26 cellular contexts compared by ENCODE assay signal in genomic region chr12:5073054-5073453, GRCh38. TPM values are rescaled to one million over a fixed set of nuclear protein-coding genes. Genes with fewer than 3 reads are reported as not detected.
DNase-seq lines count a peak whose midpoint lies in the region; ATAC-seq, FAIRE-seq and TF ChIP-seq lines count a peak whose summit lies in the region.
"Had no signal": no experiment of that assay in that cellular context is flagged by ENCODE, and none has a peak within 500 bp of the region (broad histone marks: within the 10 kb centered on the region; RNA-seq: fewer than 3 reads in every experiment).

No MANE protein-coding gene starts in this region.

- no peak overlapping the region for H3K14ac ChIP-seq in H1 (ENCODE audit: insufficient read length)

- H2BK20ac ChIP-seq in H1 (ENCODE audit: low read length), result no peak overlapping the region

- no peaks in the 10 kb centered on the region for H3K79me1 ChIP-seq in H1 (ENCODE audit: low read depth, low read length)

- no peak overlapping the region for H3K27ac Mint-ChIP-seq in activated CD8-positive, alpha-beta T cell treated with anti-CD3 and anti-CD28 coated beads, Interleukin-2, amount 10 ng/mL, durations not matched to agents 7 days and 5 days
- no peak overlapping the region for H3K27ac Mint-ChIP-seq in nephron progenitor cell
- H3K27ac Mint-ChIP-seq: activated naive CD4-positive, alpha-beta T cell treated with anti-CD3 and anti-CD28 coated beads for 36 hours; T-helper 2 cell treated with Interferon-gamma antibody and Interleukin-4, amounts not matched to agents 5 μg/mL and 100 μg/mL, for 36 hours had no signal

- H3K23ac ChIP-seq in H1 (ENCODE audit: insufficient read length), result no peak overlapping the region

- CTCF ChIA-PET in H1 (lab: Charles Lee; ENCODE audit: partially characterized antibody), result interaction anchor here (0.6 to 10.3 kb wide), 21 partner anchors 12 to 723 kb away, joined by 3 to 149 read pairs (median 6); partner anchors contain the start of gene KCNA5
- CTCF ChIA-PET in activated CD8-positive, alpha-beta T cell treated with anti-CD3 and anti-CD28 coated beads, Interleukin-2, amount 10 ng/mL, durations not matched to agents 7 days and 5 days (lab: Charles Lee), result interaction anchor here (1.4 kb wide), 1 partner anchor 13 kb away, joined by 3 read pairs; no protein-coding TSS in a partner anchor

- FAIRE-seq in H1 (lab: Jason Lieb, UNC), result peak; percentile 36
- FAIRE-seq: GM18507 had no signal

- H3K27ac ChIP-seq in OCI-LY1 (ENCODE audit: low read depth, low read length, poor library complexity, severe bottlenecking) (no peak overlapping the region), H1 (ENCODE audit: low read depth, low read length) (no peak overlapping the region), upper lobe of left lung (no peak overlapping the region)
- H3K27ac ChIP-seq: esophagus squamous epithelium, VCaP had no signal

- H3K9me3 ChIP-seq in OCI-LY1 (ENCODE audit: low read length) (no peaks in the 10 kb centered on the region), H1 (ENCODE audit: insufficient read depth in 2 of 2, low read depth in 1 of 2, low read length in 1 of 2) (no peaks in the 10 kb centered on the region), upper lobe of left lung (no peaks in the 10 kb centered on the region)
- H3K9me3 ChIP-seq: esophagus squamous epithelium, HAP-1 had no signal

- no peak overlapping the region for H2BK12ac ChIP-seq in H1 (ENCODE audit: low read depth, low read length)

- peak; percentile 52 for TF ChIP-seq CTCF in GM12873 (IDR thresholded peaks at IDR 0.05; ENCODE audit: insufficient read depth, low read depth, low read length, missing control alignments)
- TF ChIP-seq CTCF in OCI-LY1 (IDR thresholded peaks at IDR 0.05; ENCODE audit: low read length), result peak; percentile 36
- TF ChIP-seq CTCF in H1 (IDR thresholded peaks at IDR 0.05; ENCODE audit: control extremely low read depth in 1 of 3, insufficient read depth in 1 of 3, low read depth in 1 of 3, low read length in 3 of 3), result peak; percentile 19 to 33 (median 20); a peak in 3 of 4 replicates
- TF ChIP-seq CTCF in upper lobe of left lung (IDR thresholded peaks at IDR 0.05), result no peak
- TF ChIP-seq CTCF in nephron progenitor cell (IDR thresholded peaks at IDR 0.05), result no peak

- no peak overlapping the region for H2AK5ac ChIP-seq in H1 (ENCODE audit: low read depth, low read length)

- no peaks in the 10 kb centered on the region for H3K9me2 ChIP-seq in OCI-LY1 (ENCODE audit: low read depth, low read length)

- H3K36me3 ChIP-seq in OCI-LY1 (ENCODE audit: insufficient read depth, low read length) (no peaks in the 10 kb centered on the region), H1 (ENCODE audit: control insufficient read depth in 2 of 4, insufficient read depth in 4 of 4, low read length in 3 of 4) (no peaks in the 10 kb centered on the region), upper lobe of left lung (no peaks in the 10 kb centered on the region)
- H3K36me3 ChIP-seq: esophagus squamous epithelium, HAP-1 had no signal

- H2AFZ ChIP-seq in OCI-LY1 (ENCODE audit: low read length) (no peak overlapping the region), H1 (ENCODE audit: low read length) (no peak overlapping the region)

- H3K23me2 ChIP-seq in H1 (ENCODE audit: low read depth, low read length), result no peaks in the 10 kb centered on the region

- H3K56ac ChIP-seq in H1 (replicated peaks; ENCODE audit: insufficient read length, low read depth, low read length), result no peak overlapping the region

- H3K4me1 ChIP-seq in OCI-LY1 (ENCODE audit: insufficient read depth, low read length, severe bottlenecking) (no peaks in the 10 kb centered on the region), H1 (replicated peaks in 1 of 4; ENCODE audit: control insufficient read depth in 3 of 4, insufficient read depth in 4 of 4, low read length in 3 of 4) (peaks cover 0 to 5% (median 4%) of the 10 kb centered on the region in 4 experiments; a peak in 4 of 7 replicates), upper lobe of left lung (no peaks in the 10 kb centered on the region)

- no peak overlapping the region for H3K4me2 ChIP-seq in OCI-LY1 (ENCODE audit: low read length)
- no peak overlapping the region for H3K4me2 ChIP-seq in H1 (ENCODE audit: insufficient read depth in 1 of 2, low read depth in 2 of 2, low read length in 2 of 2)

- H3K4ac ChIP-seq in H1 (replicated peaks; ENCODE audit: insufficient read length, low read depth, low read length), result no peak overlapping the region

- no peak overlapping the region for H2BK15ac ChIP-seq in H1 (ENCODE audit: low read length)

- 94% methylated on average over 5 of the region's 5 CpGs; no CpG with 5 or more reads in 1 of the 2 experiments for WGBS in H1 (ENCODE audit: extremely low coverage in 1 of 2, insufficient coverage in 1 of 2, insufficient read length in 1 of 2, insufficient replicate concordance in 2 of 2, low coverage in 1 of 2, low lambda C conversion rate in 2 of 2, missing lambda C conversion rate in 1 of 2), 2 experiments
- WGBS in upper lobe of left lung, 2 donors, result 73 to 78% methylated on average over 5 of the region's 5 CpGs

- DNase-seq in H1 (ENCODE audit: low read depth in 1 of 2, low spot score in 2 of 2) (no peak), NCI-H446 treated with DMSO at 0.1 percent for 48 hours (lab: John Stamatoyannopoulos, UW) (no peak), upper lobe of left lung (no peak), nephron progenitor cell (no peak)
- DNase-seq in activated CD8-positive, alpha-beta T cell treated with anti-CD3 and anti-CD28 coated beads, Interleukin-2, amount 10 ng/mL, durations not matched to agents 7 days and 5 days, result no peak
- DNase-seq: activated CD4-positive, alpha-beta T cell treated with anti-CD3 and anti-CD28 coated beads, Interleukin-2, amount 50 U/mL, for 1 hour; activated naive CD4-positive, alpha-beta T cell treated with anti-CD3 and anti-CD28 coated beads for 36 hours; AML-193; cortex of kidney; esophagus squamous epithelium; islet precursor cell; naive thymus-derived CD8-positive, alpha-beta T cell; NCI-H2029 treated with DMSO at 0.1 percent for 48 hours; NCI-H2227 treated with DMSO at 0.1 percent for 48 hours; NCI-H748 treated with DMSO at 0.1 percent for 48 hours; stimulated activated CD4-positive, alpha-beta T cell treated with anti-CD3 and anti-CD28 coated beads, Interleukin-4, amount 100 ng/mL, for 4 hours; stimulated activated naive CD4-positive, alpha-beta T cell had no signal

- POLR2A ChIA-PET in H1 (lab: Charles Lee; ENCODE audit: partially characterized antibody), result interaction anchor here (1.0 to 1.3 kb wide), 2 partner anchors 15 to 407 kb away, joined by 3 to 4 read pairs; no protein-coding TSS in a partner anchor
- POLR2A ChIA-PET in activated CD8-positive, alpha-beta T cell treated with anti-CD3 and anti-CD28 coated beads, Interleukin-2, amount 10 ng/mL, durations not matched to agents 7 days and 5 days (lab: Charles Lee), result no interaction called here

- peaks cover 4% of the 10 kb centered on the region for H3K27me3 Mint-ChIP-seq in activated CD8-positive, alpha-beta T cell treated with anti-CD3 and anti-CD28 coated beads, Interleukin-2, amount 10 ng/mL, durations not matched to agents 7 days and 5 days (ENCODE audit: low read depth)
- H3K27me3 Mint-ChIP-seq in nephron progenitor cell (ENCODE audit: low read depth, poor library complexity), result peaks cover 26% of the 10 kb centered on the region

- no peak for TF ChIP-seq RAD21 in H1 (IDR thresholded peaks at IDR 0.05 in 1 of 2, conservative IDR thresholded peaks at IDR 0.05 in 1 of 2; ENCODE audit: low read depth in 2 of 2, low read length in 2 of 2)

- H3K9me3 Mint-ChIP-seq in activated CD8-positive, alpha-beta T cell treated with anti-CD3 and anti-CD28 coated beads, Interleukin-2, amount 10 ng/mL, durations not matched to agents 7 days and 5 days (ENCODE audit: insufficient read depth), result no peaks in the 10 kb centered on the region
- no peaks in the 10 kb centered on the region for H3K9me3 Mint-ChIP-seq in nephron progenitor cell
- H3K9me3 Mint-ChIP-seq: activated naive CD4-positive, alpha-beta T cell treated with anti-CD3 and anti-CD28 coated beads for 36 hours; naive thymus-derived CD8-positive, alpha-beta T cell; T-helper 2 cell treated with Interferon-gamma antibody and Interleukin-4, amounts not matched to agents 5 μg/mL and 100 μg/mL, for 36 hours had no signal

- H3K9ac ChIP-seq in OCI-LY1 (ENCODE audit: low read length) (no peak overlapping the region), H1 (replicated peaks in 1 of 4; ENCODE audit: extremely low read depth in 1 of 4, low read depth in 3 of 4, low read length in 3 of 4) (no peak overlapping the region)

- H4K20me1 ChIP-seq in OCI-LY1 (ENCODE audit: insufficient read depth, low read length) (no peaks in the 10 kb centered on the region), H1 (replicated peaks in 1 of 2; ENCODE audit: control insufficient read depth in 1 of 2, insufficient read depth in 2 of 2, low read length in 2 of 2) (no peaks in the 10 kb centered on the region)

- H3K27me3 ChIP-seq in OCI-LY1 (ENCODE audit: insufficient read depth, low read length) (no peaks in the 10 kb centered on the region), H1 (replicated peaks in 1 of 4; ENCODE audit: control insufficient read depth in 3 of 4, extremely low read depth in 1 of 4, insufficient read depth in 3 of 4, low read length in 3 of 4) (0 out of 7 replicates have a peak, but pooled peaks cover 0 to 4% (median 0%) of the 10 kb centered on the region in 4 experiments), upper lobe of left lung (no peaks in the 10 kb centered on the region)

- TF ChIP-seq EP300 in H1 (IDR thresholded peaks at IDR 0.05; ENCODE audit: borderline replicate concordance in 1 of 2, low read depth in 2 of 2, low read length in 2 of 2), result no peak
- no peak for TF ChIP-seq EP300 in upper lobe of left lung (IDR thresholded peaks at IDR 0.05)

- H2BK5ac ChIP-seq in H1 (ENCODE audit: low read depth, low read length), result no peak overlapping the region

- no peak overlapping the region for H3K18ac ChIP-seq in H1 (ENCODE audit: extremely low read depth, low read length)

- no peaks in the 10 kb centered on the region for H3K36me3 Mint-ChIP-seq in activated CD8-positive, alpha-beta T cell treated with anti-CD3 and anti-CD28 coated beads, Interleukin-2, amount 10 ng/mL, durations not matched to agents 7 days and 5 days (ENCODE audit: low read depth)
- H3K36me3 Mint-ChIP-seq in nephron progenitor cell (ENCODE audit: low read depth), result no peaks in the 10 kb centered on the region
- H3K36me3 Mint-ChIP-seq: naive thymus-derived CD8-positive, alpha-beta T cell had no signal

- no peak overlapping the region for H4K8ac ChIP-seq in H1 (ENCODE audit: extremely low read depth, insufficient read depth, low read length)

- no peaks in the 10 kb centered on the region for H3F3A ChIP-seq in OCI-LY1 (ENCODE audit: insufficient read depth, low read length)

- TF ChIP-seq POLR2A in H1 (IDR thresholded peaks at IDR 0.05; ENCODE audit: control extremely low read depth in 1 of 2, low read depth in 2 of 2, low read length in 2 of 2) (no peak), upper lobe of left lung (IDR thresholded peaks at IDR 0.05) (no peak)

- no peak overlapping the region for H2BK120ac ChIP-seq in H1 (replicated peaks; ENCODE audit: low read depth, low read length)

- no peak overlapping the region for H4K91ac ChIP-seq in H1 (replicated peaks; ENCODE audit: insufficient read length, low read length)

- no peaks in the 10 kb centered on the region for H3K4me1 Mint-ChIP-seq in activated CD8-positive, alpha-beta T cell treated with anti-CD3 and anti-CD28 coated beads, Interleukin-2, amount 10 ng/mL, durations not matched to agents 7 days and 5 days (ENCODE audit: low read depth)
- peaks cover 22% of the 10 kb centered on the region for H3K4me1 Mint-ChIP-seq in nephron progenitor cell
- H3K4me1 Mint-ChIP-seq: naive thymus-derived CD8-positive, alpha-beta T cell had no signal

- H3K4me3 Mint-ChIP-seq in activated CD8-positive, alpha-beta T cell treated with anti-CD3 and anti-CD28 coated beads, Interleukin-2, amount 10 ng/mL, durations not matched to agents 7 days and 5 days, result no peak overlapping the region
- no peak overlapping the region for H3K4me3 Mint-ChIP-seq in nephron progenitor cell
- H3K4me3 Mint-ChIP-seq: activated naive CD4-positive, alpha-beta T cell treated with anti-CD3 and anti-CD28 coated beads for 36 hours; naive thymus-derived CD8-positive, alpha-beta T cell; T-helper 2 cell treated with Interferon-gamma antibody and Interleukin-4, amounts not matched to agents 5 μg/mL and 100 μg/mL, for 36 hours had no signal

- no peak for ATAC-seq in upper lobe of left lung (ENCODE audit: low FRiP score in 2 of 2)
- ATAC-seq in activated CD8-positive, alpha-beta T cell treated with anti-CD3 and anti-CD28 coated beads, Interleukin-2, amount 10 ng/mL, durations not matched to agents 7 days and 5 days, result no peak
- ATAC-seq: naive thymus-derived CD8-positive, alpha-beta T cell; right cardiac atrium had no signal

- no peak overlapping the region for H3K4me3 ChIP-seq in OCI-LY1 (ENCODE audit: low read depth, low read length, poor library complexity, severe bottlenecking)
- no peak overlapping the region for H3K4me3 ChIP-seq in H1 (ENCODE audit: extremely low read depth in 1 of 4, insufficient read depth in 2 of 4, low read depth in 3 of 4, low read length in 4 of 4)
- no peak overlapping the region for H3K4me3 ChIP-seq in upper lobe of left lung
- H3K4me3 ChIP-seq: esophagus squamous epithelium, HAP-1 had no signal

- no peaks in the 10 kb centered on the region for H3K79me2 ChIP-seq in OCI-LY1 (ENCODE audit: insufficient read depth, low read length)
- no peaks in the 10 kb centered on the region for H3K79me2 ChIP-seq in H1 (ENCODE audit: control insufficient read depth in 1 of 2, insufficient read depth in 2 of 2, low read length in 2 of 2)

- H4K5ac ChIP-seq in H1 (ENCODE audit: insufficient read length, low read depth, low read length), result no peak overlapping the region

RNA-seq across cellular contexts. Expression of gene KCNA5, which starts 29.4 kb away (rescaled TPM):
- total RNA-seq in H1 (2021; fragmentation: NEBNext Ultra II Directional; extraction: Animal tissue kit (Norgen Biotek cat#: 25700)), result 0.11 and 0.20 TPM in 2 replicates
- 0.29 and 0.31 TPM in 2 replicates for polyA plus RNA-seq in H1 (2011; rRNA removed)
- polyA plus RNA-seq in H1 (2011; cell fraction: cytosol; rRNA removed), result 0.32 TPM
- polyA plus RNA-seq in H1 (2011; cell fraction: nucleus; rRNA removed), result 0.40 TPM
- polyA plus RNA-seq in H1 (2012, experiment 1 of 2), result 0.13 to 0.21 TPM (median 0.17 TPM) in 3 of 4 replicates, not detected in the other
- polyA plus RNA-seq in H1 (2012, experiment 2 of 2), result 0.13 TPM
- 0.08 TPM for polyA plus RNA-seq in H1 (2013, experiment 1 of 2)
- polyA plus RNA-seq in H1 (2013, experiment 2 of 2), result 0.09 TPM
- polyA minus RNA-seq in H1 (2011; rRNA and poly(A)+ RNA removed), result 0.29 and 0.38 TPM in 2 replicates
- not detected for polyA minus RNA-seq in H1 (2011; cell fraction: cytosol; rRNA and poly(A)+ RNA removed)
- 0.40 TPM for polyA minus RNA-seq in H1 (2011; cell fraction: nucleus; rRNA and poly(A)+ RNA removed)
- 1 to 10 TPM in 1 of 6 donors, under 1 TPM in 3, not detected in 2; 0.61 to 1.3 (median 0.71) TPM for total RNA-seq in upper lobe of left lung
- total RNA-seq in activated CD8-positive, alpha-beta T cell treated with anti-CD3 and anti-CD28 coated beads, Interleukin-2, amount 10 ng/mL, durations not matched to agents 7 days and 5 days, result not detected
- total RNA-seq: activated naive CD4-positive, alpha-beta T cell treated with anti-CD3 and anti-CD28 coated beads for 36 hours; bronchial epithelial cell; naive thymus-derived CD8-positive, alpha-beta T cell; osteocyte had no signal
- polyA plus RNA-seq: naive thymus-derived CD8-positive, alpha-beta T cell had no signal

Comparison
In these comparisons a context has a peak if more than half of its experiments do, and no peak if none do; other contexts are left out.
1. CTCF ChIP-seq: peak in GM12873 (single experiment), OCI-LY1 (single experiment) and H1 (3 of 3); none in upper lobe of left lung (0 of 6) and nephron progenitor cell (single experiment).